Comparison of ENCODE assay signal across 12 cellular contexts in the genomic region with DNA sequence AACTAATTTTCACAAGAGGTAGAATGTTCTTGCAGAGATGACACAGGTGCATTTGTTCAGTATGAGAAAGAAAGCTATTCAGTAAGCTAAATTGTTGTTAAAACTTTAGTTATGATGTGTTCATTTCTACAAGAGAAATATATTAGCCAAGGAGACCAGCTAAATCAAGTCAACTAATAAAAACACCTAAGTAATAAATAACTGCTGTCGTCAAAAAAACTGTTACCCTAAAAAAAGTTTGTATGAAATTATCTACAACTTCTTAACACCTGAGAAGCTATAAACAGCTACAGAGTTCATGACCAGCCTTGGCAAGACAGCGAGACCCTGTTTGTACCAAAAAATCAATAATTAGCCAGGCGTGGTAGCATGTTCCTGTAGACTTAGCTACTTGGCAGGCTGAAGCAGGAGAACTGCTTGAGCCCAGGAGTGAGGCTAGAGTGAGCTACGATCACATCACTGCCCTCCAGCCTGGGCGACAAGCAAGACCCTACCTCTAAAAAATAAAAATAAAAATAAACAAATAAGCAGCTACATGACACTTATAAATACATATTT.
DNase-seq lines count a peak whose midpoint lies in the region; ATAC-seq and TF ChIP-seq lines count a peak whose summit lies in the region.
"Had no signal": no experiment of that assay in that cellular context is flagged by ENCODE, and none has a peak within 500 bp of the region (broad histone marks: within the 10 kb centered on the region; RNA-seq: fewer than 3 reads in every experiment).

No MANE protein-coding gene starts in this region.

- peak; percentile 47 to 54 for DNase-seq in NCI-H446 (lab: John Stamatoyannopoulos, UW)
- no peak for DNase-seq in NCI-H446 treated with DMSO at 0.1 percent for 48 hours (lab: John Stamatoyannopoulos, UW)
- DNase-seq in WTC11 (ENCODE audit: low spot score) = no peak
- DNase-seq in renal cortical epithelial cell (ENCODE audit: low read depth) = peak; percentile 83
- no peak for DNase-seq in COLO829 (ENCODE audit: low spot score)
- no peak for DNase-seq in HUDEP-2 (lab: John Stamatoyannopoulos, UW; ENCODE audit: unreplicated experiment in 76 of 76)
- no peak for DNase-seq in activated CD4-positive, alpha-beta T cell treated with anti-CD3 and anti-CD28 coated beads for 1 hour
- DNase-seq: activated CD4-positive, alpha-beta T cell treated with anti-CD3 and anti-CD28 coated beads, Interleukin-2, amount 50 U/mL, for 48 hours; stimulated activated CD4-positive, alpha-beta T cell treated with anti-CD3 and anti-CD28 coated beads, Interleukin-4, amount 100 ng/mL, for 1 hour; T-helper 1 cell had no signal

- POLR2A ChIA-PET in WTC11 (lab: Charles Lee) = interaction anchor here (0.9 kb wide), 1 partner anchor 9 kb away, joined by 3 read pairs; no protein-coding TSS in a partner anchor

- H3K4me3 Mint-ChIP-seq in WTC11 = no peak overlapping the region
- H3K4me3 Mint-ChIP-seq: activated naive CD4-positive, alpha-beta T cell treated with anti-CD3 and anti-CD28 coated beads, Interleukin-2, amount 50 U/mL, for 24 hours had no signal

- no peak for TF ChIP-seq CTCF in WTC11 (IDR thresholded peaks at IDR 0.05)

- H3K9me3 Mint-ChIP-seq in WTC11 = no peaks in the 10 kb centered on the region
- H3K9me3 Mint-ChIP-seq: activated naive CD4-positive, alpha-beta T cell treated with anti-CD3 and anti-CD28 coated beads, Interleukin-2, amount 50 U/mL, for 24 hours had no signal

- H3K36me3 Mint-ChIP-seq in WTC11 = peaks cover 16% of the 10 kb centered on the region

- ATAC-seq in HG02798 (IDR thresholded peaks at IDR 0.05; ENCODE audit: poor library complexity, unreplicated experiment) = peak; percentile 61
- no peak for ATAC-seq in WTC11

- CTCF ChIA-PET in WTC11 (lab: Charles Lee) = interaction anchor here (1.2 kb wide), 1 partner anchor 367 kb away, joined by 3 read pairs; no protein-coding TSS in a partner anchor

- H3K27ac Mint-ChIP-seq in WTC11 = peak overlapping the region; percentile 32; the same call in 1 of the 2 replicates
- H3K27ac Mint-ChIP-seq: activated naive CD4-positive, alpha-beta T cell treated with anti-CD3 and anti-CD28 coated beads, Interleukin-2, amount 50 U/mL, for 24 hours had no signal

- peaks cover 16% of the 10 kb centered on the region for H3K4me1 Mint-ChIP-seq in WTC11

- no peaks in the 10 kb centered on the region for H3K27me3 Mint-ChIP-seq in WTC11 (ENCODE audit: low read depth)
- H3K27me3 Mint-ChIP-seq: activated naive CD4-positive, alpha-beta T cell treated with anti-CD3 and anti-CD28 coated beads, Interleukin-2, amount 50 U/mL, for 24 hours had no signal

TF ChIP-seq in WTC11, 78 proteins besides CTCF, POLR2A, EP300 and RAD21:
- TF ChIP-seq, protein P1, sequence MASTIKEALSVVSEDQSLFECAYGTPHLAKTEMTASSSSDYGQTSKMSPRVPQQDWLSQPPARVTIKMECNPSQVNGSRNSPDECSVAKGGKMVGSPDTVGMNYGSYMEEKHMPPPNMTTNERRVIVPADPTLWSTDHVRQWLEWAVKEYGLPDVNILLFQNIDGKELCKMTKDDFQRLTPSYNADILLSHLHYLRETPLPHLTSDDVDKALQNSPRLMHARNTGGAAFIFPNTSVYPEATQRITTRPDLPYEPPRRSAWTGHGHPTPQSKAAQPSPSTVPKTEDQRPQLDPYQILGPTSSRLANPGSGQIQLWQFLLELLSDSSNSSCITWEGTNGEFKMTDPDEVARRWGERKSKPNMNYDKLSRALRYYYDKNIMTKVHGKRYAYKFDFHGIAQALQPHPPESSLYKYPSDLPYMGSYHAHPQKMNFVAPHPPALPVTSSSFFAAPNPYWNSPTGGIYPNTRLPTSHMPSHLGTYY (CRISPR knock-in tag; IDR thresholded peaks at IDR 0.05) = no peak
- TF ChIP-seq ZNF138 (CRISPR knock-in tag; conservative IDR thresholded peaks at IDR 0.05) = no peak
- TF ChIP-seq, protein P2, sequence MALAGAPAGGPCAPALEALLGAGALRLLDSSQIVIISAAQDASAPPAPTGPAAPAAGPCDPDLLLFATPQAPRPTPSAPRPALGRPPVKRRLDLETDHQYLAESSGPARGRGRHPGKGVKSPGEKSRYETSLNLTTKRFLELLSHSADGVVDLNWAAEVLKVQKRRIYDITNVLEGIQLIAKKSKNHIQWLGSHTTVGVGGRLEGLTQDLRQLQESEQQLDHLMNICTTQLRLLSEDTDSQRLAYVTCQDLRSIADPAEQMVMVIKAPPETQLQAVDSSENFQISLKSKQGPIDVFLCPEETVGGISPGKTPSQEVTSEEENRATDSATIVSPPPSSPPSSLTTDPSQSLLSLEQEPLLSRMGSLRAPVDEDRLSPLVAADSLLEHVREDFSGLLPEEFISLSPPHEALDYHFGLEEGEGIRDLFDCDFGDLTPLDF (CRISPR knock-in tag; IDR thresholded peaks at IDR 0.05) = no peak
- no peak for TF ChIP-seq TP53 (CRISPR knock-in tag; IDR thresholded peaks at IDR 0.05)
- no peak for TF ChIP-seq KAT7 (CRISPR knock-in tag; IDR thresholded peaks at IDR 0.05; ENCODE audit: borderline replicate concordance)

Comparison
In these comparisons a context has a peak if more than half of its experiments do, and no peak if none do; other contexts are left out.
1. DNase-seq: peak in NCI-H446 (2 of 2) and renal cortical epithelial cell (single experiment); none in NCI-H446 treated with DMSO at 0.1 percent for 48 hours (single experiment), WTC11 (single experiment), COLO829 (single experiment), HUDEP-2 (0 of 76) and activated CD4-positive, alpha-beta T cell treated with anti-CD3 and anti-CD28 coated beads for 1 hour (single experiment).